Comparison of ENCODE assay signal across 11 cellular contexts in genomic region chr2:36572752-36573125, GRCh38.
"Had no signal": no experiment of that assay in that cellular context is flagged by ENCODE, and none has a peak within 500 bp of the region (broad histone marks: within the 10 kb centered on the region; RNA-seq: fewer than 3 reads in every experiment).

No MANE protein-coding gene starts in this region.

- H3K27ac ChIP-seq: right atrium auricular region, upper lobe of left lung had no signal

- H3K4me3 ChIP-seq: right atrium auricular region, smooth muscle cell, upper lobe of left lung had no signal

- H3K27me3 Mint-ChIP-seq: activated CD4-positive, alpha-beta T cell treated with anti-CD3 and anti-CD28 coated beads, Interleukin-2, amount 10 ng/mL, durations not matched to agents 7 days and 5 days; activated naive CD8-positive, alpha-beta T cell treated with anti-CD3 and anti-CD28 coated beads, Interleukin-2, amount 50 U/mL, for 24 hours; naive B cell; T-cell had no signal

- ATAC-seq: activated naive CD8-positive, alpha-beta T cell treated with anti-CD3 and anti-CD28 coated beads, Interleukin-2, amount 50 U/mL, for 24 hours; stimulated activated effector memory CD8-positive, alpha-beta T cell treated with anti-CD3 and anti-CD28 coated beads, Interleukin-12 subunit alpha, Interleukin-12 subunit beta, amount 100 ng/mL, for 72 hours; T-cell had no signal

- H3K27ac Mint-ChIP-seq: activated CD4-positive, alpha-beta T cell treated with anti-CD3 and anti-CD28 coated beads, Interleukin-2, amount 10 ng/mL, durations not matched to agents 7 days and 5 days; activated naive CD8-positive, alpha-beta T cell treated with anti-CD3 and anti-CD28 coated beads, Interleukin-2, amount 50 U/mL, for 24 hours; stimulated activated effector memory CD8-positive, alpha-beta T cell treated with anti-CD3 and anti-CD28 coated beads, Interleukin-12 subunit alpha, Interleukin-12 subunit beta, amount 100 ng/mL, for 72 hours; T-cell had no signal

- H3K4me3 Mint-ChIP-seq: activated CD4-positive, alpha-beta T cell treated with anti-CD3 and anti-CD28 coated beads, Interleukin-2, amount 10 ng/mL, durations not matched to agents 7 days and 5 days; activated naive CD8-positive, alpha-beta T cell treated with anti-CD3 and anti-CD28 coated beads, Interleukin-2, amount 50 U/mL, for 24 hours; naive B cell; stimulated activated effector memory CD8-positive, alpha-beta T cell treated with anti-CD3 and anti-CD28 coated beads, Interleukin-12 subunit alpha, Interleukin-12 subunit beta, amount 100 ng/mL, for 72 hours; T-cell had no signal

- H3K9me3 ChIP-seq: right atrium auricular region, upper lobe of left lung had no signal

- DNase-seq: activated CD4-positive, alpha-beta T cell treated with anti-CD3 and anti-CD28 coated beads, Interleukin-2, amount 10 ng/mL, durations not matched to agents 7 days and 5 days; activated CD8-positive, alpha-beta memory T cell treated with anti-CD3 and anti-CD28 coated beads for 24 hours; activated naive CD4-positive, alpha-beta T cell treated with Interleukin-2 at 50 U/mL for 16 hours; activated naive CD8-positive, alpha-beta T cell treated with anti-CD3 and anti-CD28 coated beads, Interleukin-2, amount 50 U/mL, for 24 hours; naive B cell; posterior cingulate gyrus; T-cell; upper lobe of left lung had no signal

- H3K4me1 Mint-ChIP-seq: activated CD4-positive, alpha-beta T cell treated with anti-CD3 and anti-CD28 coated beads, Interleukin-2, amount 10 ng/mL, durations not matched to agents 7 days and 5 days; activated naive CD8-positive, alpha-beta T cell treated with anti-CD3 and anti-CD28 coated beads, Interleukin-2, amount 50 U/mL, for 24 hours; naive B cell; stimulated activated effector memory CD8-positive, alpha-beta T cell treated with anti-CD3 and anti-CD28 coated beads, Interleukin-12 subunit alpha, Interleukin-12 subunit beta, amount 100 ng/mL, for 72 hours had no signal

- H3K9me3 Mint-ChIP-seq: activated CD4-positive, alpha-beta T cell treated with anti-CD3 and anti-CD28 coated beads, Interleukin-2, amount 10 ng/mL, durations not matched to agents 7 days and 5 days; activated naive CD8-positive, alpha-beta T cell treated with anti-CD3 and anti-CD28 coated beads, Interleukin-2, amount 50 U/mL, for 24 hours; naive B cell; stimulated activated effector memory CD8-positive, alpha-beta T cell treated with anti-CD3 and anti-CD28 coated beads, Interleukin-12 subunit alpha, Interleukin-12 subunit beta, amount 100 ng/mL, for 72 hours; T-cell had no signal

- H3K27me3 ChIP-seq: right atrium auricular region, upper lobe of left lung had no signal

- H3K4me1 ChIP-seq: right atrium auricular region had no signal
